Comparison of ENCODE assay signal across 21 cellular contexts in genomic region chr1:239732770-239733169, GRCh38.
DNase-seq lines count a peak whose midpoint lies in the region; ATAC-seq, FAIRE-seq and TF ChIP-seq lines count a peak whose summit lies in the region.
"Had no signal": no experiment of that assay in that cellular context is flagged by ENCODE, and none has a peak within 500 bp of the region (broad histone marks: within the 10 kb centered on the region; RNA-seq: fewer than 3 reads in every experiment).

No MANE protein-coding gene starts in this region.

- CTCF ChIA-PET in HEK293 (lab: Yijun Ruan, JAX), result no interaction called here

- no peak for DNase-seq in endodermal cell
- DNase-seq in pancreas, result no peak
- no peak for DNase-seq in DMS 273 treated with DMSO at 0.1 percent for 48 hours (lab: John Stamatoyannopoulos, UW)
- DNase-seq: Caco-2; CD4-positive, CD25-positive, alpha-beta regulatory T cell; CD8-positive, alpha-beta T cell; DMS79; EL; GDM1; GM23248; H7; HCEC 1CT had no signal

- ATAC-seq in pancreas, result no peak
- no peak for ATAC-seq in HG03457 (IDR thresholded peaks at IDR 0.05; ENCODE audit: unreplicated experiment)
- ATAC-seq in HG02588 (IDR thresholded peaks at IDR 0.05; ENCODE audit: unreplicated experiment), result no peak
- ATAC-seq: CD8-positive, alpha-beta T cell; GM12878 had no signal

- POLR2A ChIA-PET in HEK293 (lab: Yijun Ruan, JAX), result no interaction called here

- H3K9me3 ChIP-seq in HEK293 (ENCODE audit: control insufficient read depth, insufficient read depth, low read depth, low read length) (no peaks in the 10 kb centered on the region), endodermal cell (ENCODE audit: control insufficient read depth, low read length) (peaks cover 24% of the 10 kb centered on the region), pancreas (no peaks in the 10 kb centered on the region)
- H3K9me3 ChIP-seq: BLaER1, Caco-2 had no signal

- H3K27me3 Mint-ChIP-seq in endodermal cell (ENCODE audit: insufficient read depth), result no peaks in the 10 kb centered on the region
- H3K27me3 Mint-ChIP-seq: B cell; CD4-positive, CD25-positive, alpha-beta regulatory T cell had no signal

- intact Hi-C loops in pancreas (cut with DNase I), result no loop called here

- H3K27me3 ChIP-seq in endodermal cell (ENCODE audit: control insufficient read depth, insufficient read depth, low read length, poor library complexity, severe bottlenecking), result no peaks in the 10 kb centered on the region
- H3K27me3 ChIP-seq in pancreas, result no peaks in the 10 kb centered on the region
- H3K27me3 ChIP-seq: BLaER1 had no signal

- no peak overlapping the region for H3K4me3 Mint-ChIP-seq in endodermal cell
- H3K4me3 Mint-ChIP-seq: B cell; CD4-positive, CD25-positive, alpha-beta regulatory T cell; CD8-positive, alpha-beta T cell had no signal

- 81 to 100% methylated on average over 2 of the region's 2 CpGs for WGBS in endodermal cell (ENCODE audit: insufficient coverage in 1 of 2, insufficient read length in 1 of 2), 2 experiments
- WGBS in pancreas, 2 donors, result 92 to 94% methylated on average over 2 of the region's 2 CpGs

- H3K4me1 ChIP-seq in HEK293 (ENCODE audit: control insufficient read depth, insufficient read depth, low read length) (no peaks in the 10 kb centered on the region), endodermal cell (ENCODE audit: control insufficient read depth, insufficient read depth, low read length) (peaks cover 2% of the 10 kb centered on the region), pancreas (no peaks in the 10 kb centered on the region)
- H3K4me1 ChIP-seq: BLaER1, Caco-2 had no signal

- H3K36me3 ChIP-seq in HEK293 (ENCODE audit: control insufficient read depth in 2 of 2, insufficient read depth in 1 of 2, low read length in 2 of 2) (no peaks in the 10 kb centered on the region), endodermal cell (ENCODE audit: control insufficient read depth, insufficient read depth, low read length) (no peaks in the 10 kb centered on the region), pancreas (no peaks in the 10 kb centered on the region)
- H3K36me3 ChIP-seq: BLaER1 had no signal

- H3K4me1 Mint-ChIP-seq in endodermal cell, result peaks cover 15% of the 10 kb centered on the region
- H3K4me1 Mint-ChIP-seq: B cell had no signal

- peaks cover 4% of the 10 kb centered on the region for H3K9me3 Mint-ChIP-seq in endodermal cell

- no peak for TF ChIP-seq CTCF in HEK293 (tag by site-specific recombination; IDR thresholded peaks at IDR 0.05)
- TF ChIP-seq CTCF in endodermal cell (conservative IDR thresholded peaks at IDR 0.05), result no peak
- TF ChIP-seq CTCF in pancreas (IDR thresholded peaks at IDR 0.05), result no peak

- H3K4me3 ChIP-seq in HEK293 (ENCODE audit: low read depth, low read length) (no peak overlapping the region), endodermal cell (ENCODE audit: low read length) (peak overlapping the region; percentile 72), pancreas (no peak overlapping the region)
- H3K4me3 ChIP-seq: BLaER1, GM12878, GM23248 had no signal

- peak; percentile 71 for FAIRE-seq in pancreas (lab: Jason Lieb, UNC)
- FAIRE-seq: GM12878, GM19239, H1 had no signal

- H3K27ac Mint-ChIP-seq in endodermal cell, result no peak overlapping the region
- H3K27ac Mint-ChIP-seq: B cell; CD8-positive, alpha-beta T cell had no signal

- H3K9ac ChIP-seq in endodermal cell (ENCODE audit: extremely low read depth, low read length, poor library complexity, severe bottlenecking), result no peak overlapping the region
- H3K9ac ChIP-seq: BLaER1, GM23248 had no signal

- no peak overlapping the region for H3K27ac ChIP-seq in HEK293 (ENCODE audit: extremely low read depth, low read depth, low read length)
- no peak overlapping the region for H3K27ac ChIP-seq in endodermal cell (ENCODE audit: low read depth, low read length)
- no peak overlapping the region for H3K27ac ChIP-seq in pancreas
- H3K27ac ChIP-seq: BLaER1, C4-2B, GM23248 had no signal

- H3K36me3 Mint-ChIP-seq in endodermal cell (ENCODE audit: low read depth), result no peaks in the 10 kb centered on the region

TF ChIP-seq in HEK293, 187 proteins besides CTCF, POLR2A, EP300 and RAD21:
- peak; percentile 96 for TF ChIP-seq ZNF664 (tag by site-specific recombination; IDR thresholded peaks at IDR 0.05)
- TF ChIP-seq ZNF843 (tag by site-specific recombination; IDR thresholded peaks at IDR 0.05), result no peak
